Comparison of ENCODE assay signal across 9 cellular contexts in the genomic region with DNA sequence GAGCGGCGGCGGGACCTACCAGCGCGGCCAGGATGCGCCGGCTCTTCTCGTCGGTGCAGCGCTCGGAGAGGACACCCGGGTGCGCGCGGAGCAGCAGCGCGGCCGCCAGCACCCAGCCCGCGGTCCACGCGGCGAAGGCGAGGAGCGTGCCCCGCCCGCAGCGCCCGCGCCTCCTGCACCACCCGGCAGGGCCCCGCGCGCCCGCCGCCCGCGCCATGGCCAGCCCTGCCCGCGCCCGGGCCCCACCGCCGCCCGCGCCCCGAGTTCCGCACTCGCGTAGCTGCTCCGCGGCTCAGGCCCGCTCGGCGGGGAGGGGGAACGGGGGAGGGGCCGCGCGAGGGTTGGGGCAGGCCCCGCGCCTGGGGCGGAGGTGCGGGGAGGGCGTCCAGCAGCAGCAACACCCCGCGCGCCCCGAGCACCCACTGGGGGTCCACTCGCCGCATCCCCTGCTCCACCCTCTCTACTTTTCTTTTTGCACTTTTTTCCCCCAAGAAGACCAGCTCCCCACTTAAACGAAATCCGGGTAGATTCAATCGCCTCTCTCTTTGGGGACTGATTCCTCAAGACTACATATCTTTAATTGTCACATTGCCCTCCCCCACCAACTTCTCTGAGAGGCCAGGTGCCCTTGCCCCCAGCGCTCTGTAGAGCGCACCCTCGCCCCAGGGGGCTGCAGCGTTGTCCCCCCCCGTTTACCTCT. TPM values are rescaled to one million over a fixed set of nuclear protein-coding genes. Genes with fewer than 3 reads are reported as not detected.
DNase-seq lines count a peak whose midpoint lies in the region; TF ChIP-seq lines count a peak whose summit lies in the region.
"Had no signal": no experiment of that assay in that cellular context is flagged by ENCODE, and none has a peak within 500 bp of the region (broad histone marks: within the 10 kb centered on the region; RNA-seq: fewer than 3 reads in every experiment).

A gene (minus strand): TSS at position 266 of the 700 bp plus-strand sequence. CDS start 49 bp downstream, at position 217.

- peak within 1 kb of the TSS; percentile 16 to 63 (median 36) for H3K4me3 ChIP-seq in esophagus squamous epithelium

- H3K4me1 ChIP-seq in esophagus squamous epithelium, result peaks cover 9 to 24% (median 15%) of the 10 kb centered on the region in 3 donors

- TF ChIP-seq CTCF in esophagus squamous epithelium (IDR thresholded peaks at IDR 0.05), result no peak
- no peak for TF ChIP-seq CTCF in nephron (IDR thresholded peaks at IDR 0.05; ENCODE audit: unreplicated experiment in 3 of 3)

- H3K4me3 Mint-ChIP-seq in nephron, result peak within 1 kb of the TSS; percentile 77 to 89 (median 89)
- no peak within 1 kb of the TSS for H3K4me3 Mint-ChIP-seq in activated CD4-positive, alpha-beta memory T cell treated with anti-CD3 and anti-CD28 coated beads for 36 hours

- no peak within 1 kb of the TSS for H3K27ac ChIP-seq in esophagus squamous epithelium

- no peaks in the 10 kb centered on the region for H3K9me3 Mint-ChIP-seq in nephron
- H3K9me3 Mint-ChIP-seq in activated CD4-positive, alpha-beta memory T cell treated with anti-CD3 and anti-CD28 coated beads for 36 hours, result no peaks in the 10 kb centered on the region

- WGBS in esophagus squamous epithelium, 2 donors, result 0 to 6% methylated on average over 10 to 13 of the region's 77 CpGs

- peak; percentile 67 for DNase-seq in Ammon's horn (ENCODE audit: low spot score)
- DNase-seq in NCI-H69 (lab: John Stamatoyannopoulos, UW), result peak; percentile 65
- DNase-seq in esophagus squamous epithelium (lab: John Stamatoyannopoulos, UW), result no peak
- DNase-seq in NCI-H524 treated with DMSO at 0.1 percent for 48 hours (lab: John Stamatoyannopoulos, UW), result no peak
- DNase-seq in HK-2 (ENCODE audit: unreplicated experiment), result no peak
- DNase-seq in NCI-H1105 (lab: John Stamatoyannopoulos, UW), result no peak
- DNase-seq in activated CD4-positive, alpha-beta memory T cell treated with anti-CD3 and anti-CD28 coated beads for 36 hours, result no peak

- POLR2A ChIA-PET in activated CD4-positive, alpha-beta memory T cell treated with anti-CD3 and anti-CD28 coated beads for 36 hours (lab: Charles Lee), result no interaction called here

- CTCF ChIA-PET in activated CD4-positive, alpha-beta memory T cell treated with anti-CD3 and anti-CD28 coated beads for 36 hours (lab: Charles Lee), result no interaction called here

- TF ChIP-seq POLR2A in esophagus squamous epithelium (IDR thresholded peaks at IDR 0.05), result no peak

- H3K9me3 ChIP-seq in esophagus squamous epithelium, result no peaks in the 10 kb centered on the region

- H3K36me3 ChIP-seq in esophagus squamous epithelium, result no peaks in the 10 kb centered on the region

- H3K4me1 Mint-ChIP-seq in nephron, result peaks cover 12% of the 10 kb centered on the region
- peaks cover 4% of the 10 kb centered on the region for H3K4me1 Mint-ChIP-seq in activated CD4-positive, alpha-beta memory T cell treated with anti-CD3 and anti-CD28 coated beads for 36 hours (ENCODE audit: low read depth)

- peaks cover 87% of the 10 kb centered on the region for H3K27me3 Mint-ChIP-seq in nephron (ENCODE audit: low read depth)
- peaks cover 28% of the 10 kb centered on the region for H3K27me3 Mint-ChIP-seq in activated CD4-positive, alpha-beta memory T cell treated with anti-CD3 and anti-CD28 coated beads for 36 hours

- peaks cover 7 to 85% (median 9%) of the 10 kb centered on the region in 4 donors for H3K27me3 ChIP-seq in esophagus squamous epithelium

- H3K27ac Mint-ChIP-seq in nephron, result no peak within 1 kb of the TSS
- no peak within 1 kb of the TSS for H3K27ac Mint-ChIP-seq in activated CD4-positive, alpha-beta memory T cell treated with anti-CD3 and anti-CD28 coated beads for 36 hours

- no peaks in the 10 kb centered on the region for H3K36me3 Mint-ChIP-seq in nephron (ENCODE audit: low read depth)
- H3K36me3 Mint-ChIP-seq in activated CD4-positive, alpha-beta memory T cell treated with anti-CD3 and anti-CD28 coated beads for 36 hours, result no peaks in the 10 kb centered on the region

- intact Hi-C loops in esophagus squamous epithelium (cut with DNase I), result no loop called here
- intact Hi-C loops in activated CD4-positive, alpha-beta memory T cell treated with anti-CD3 and anti-CD28 coated beads for 36 hours (cut with micrococcal nuclease), result no loop called here

RNA-seq across cellular contexts. Expression of the gene that starts here (rescaled TPM):
- total RNA-seq in esophagus squamous epithelium, result not detected
- total RNA-seq in activated CD4-positive, alpha-beta memory T cell treated with anti-CD3 and anti-CD28 coated beads for 36 hours, result not detected
- total RNA-seq: fibroblast of lung had no signal

Comparison
In these comparisons a context has a peak if more than half of its experiments do, and no peak if none do; other contexts are left out.
1. DNase-seq: peak in Ammon's horn (single experiment) and NCI-H69 (single experiment); none in esophagus squamous epithelium (single experiment), NCI-H524 treated with DMSO at 0.1 percent for 48 hours (single experiment), HK-2 (single experiment), NCI-H1105 (single experiment) and activated CD4-positive, alpha-beta memory T cell treated with anti-CD3 and anti-CD28 coated beads for 36 hours (single experiment).